1 cellular context compared by ENCODE assay signal in genomic region chr6:63598251-63599036, GRCh38.
TF ChIP-seq lines count a peak whose summit lies in the region.

No MANE protein-coding gene starts in this region.

TF ChIP-seq in HepG2, 621 proteins besides CTCF, POLR2A, EP300 and RAD21 (continued from another document and continues in another):
- TF ChIP-seq HNF1A (IDR thresholded peaks at IDR 0.05; ENCODE audit: low read depth) (no peak), HNF1A (CRISPR knock-in tag; IDR thresholded peaks at IDR 0.05; ENCODE audit: borderline replicate concordance) (no peak), SAP130 (CRISPR knock-in tag; IDR thresholded peaks at IDR 0.05; ENCODE audit: low read depth) (peak; percentile 79), CHCHD3 (CRISPR knock-in tag; IDR thresholded peaks at IDR 0.05) (no peak), ZFYVE20 (CRISPR knock-in tag; IDR thresholded peaks at IDR 0.05; ENCODE audit: borderline replicate concordance, low read depth) (no peak), GFI1 (CRISPR knock-in tag; IDR thresholded peaks at IDR 0.05; ENCODE audit: borderline replicate concordance) (no peak; the same call in 1 of the 2 replicates), POLR2AphosphoS2 (IDR thresholded peaks at IDR 0.05; ENCODE audit: low read depth, low read length) (no peak), ZNF790 (CRISPR knock-in tag; IDR thresholded peaks at IDR 0.05; ENCODE audit: borderline replicate concordance) (0 out of 2 replicates have a peak, but pooled peaks have one; percentile 52), KLF11 (CRISPR knock-in tag; IDR thresholded peaks at IDR 0.05) (no peak), E2F1 (CRISPR knock-in tag; IDR thresholded peaks at IDR 0.05) (no peak), PAX8 (CRISPR knock-in tag; IDR thresholded peaks at IDR 0.05; ENCODE audit: borderline replicate concordance) (no peak), MAF1 (CRISPR knock-in tag; IDR thresholded peaks at IDR 0.05; ENCODE audit: borderline replicate concordance) (no peak), ZBTB25 (CRISPR knock-in tag; IDR thresholded peaks at IDR 0.05) (peak; percentile 59; the same call in 1 of the 2 replicates), REPIN1 (CRISPR knock-in tag; IDR thresholded peaks at IDR 0.05; ENCODE audit: borderline replicate concordance, low read depth) (peak; percentile 90), GABPA (IDR thresholded peaks at IDR 0.05; ENCODE audit: low read depth, low read length) (no peak), GABPA (CRISPR knock-in tag; IDR thresholded peaks at IDR 0.05; ENCODE audit: low read depth) (peak; percentile 56), PREB (CRISPR knock-in tag; IDR thresholded peaks at IDR 0.05) (no peak), ZNF687 (CRISPR knock-in tag; IDR thresholded peaks at IDR 0.05) (peak; percentile 34; the same call in 1 of the 2 replicates), POLR2AphosphoS5 (IDR thresholded peaks at IDR 0.05; ENCODE audit: low read depth, low read length) (no peak; the same call in 1 of the 2 replicates), ZBTB1 (CRISPR knock-in tag; IDR thresholded peaks at IDR 0.05; ENCODE audit: borderline replicate concordance) (no peak), ATAD3A (CRISPR knock-in tag; IDR thresholded peaks at IDR 0.05) (no peak), SNRNP70 (IDR thresholded peaks at IDR 0.05; ENCODE audit: low read depth, low read length) (no peak), HNF1B (CRISPR knock-in tag; IDR thresholded peaks at IDR 0.05) (peak; percentile 74), ZNF281 (CRISPR knock-in tag; IDR thresholded peaks at IDR 0.05; ENCODE audit: borderline replicate concordance) (no peak), ZNF580 (CRISPR knock-in tag; IDR thresholded peaks at IDR 0.05; ENCODE audit: borderline replicate concordance, low read depth) (peak; percentile 85; the same call in 1 of the 2 replicates), ZSCAN20 (CRISPR knock-in tag; IDR thresholded peaks at IDR 0.05; ENCODE audit: borderline replicate concordance) (peak; percentile 54; the same call in 1 of the 2 replicates), ZNF782 (CRISPR knock-in tag; IDR thresholded peaks at IDR 0.05; ENCODE audit: borderline replicate concordance) (no peak), GTF2F1 (IDR thresholded peaks at IDR 0.05; ENCODE audit: low read length) (no peak), ZNF501 (CRISPR knock-in tag; IDR thresholded peaks at IDR 0.05) (peak; percentile 87), MXI1 (IDR thresholded peaks at IDR 0.05; ENCODE audit: borderline replicate concordance, low read depth, low read length) (no peak; the same call in 2 of the 3 replicates), ZNF644 (CRISPR knock-in tag; IDR thresholded peaks at IDR 0.05; ENCODE audit: low read depth) (peak; percentile 75; the same call in 1 of the 2 replicates), NKX3-1 (CRISPR knock-in tag; IDR thresholded peaks at IDR 0.05) (no peak), NR1H2 (CRISPR knock-in tag; IDR thresholded peaks at IDR 0.05; ENCODE audit: borderline replicate concordance, low read depth) (no peak), ZNF776 (CRISPR knock-in tag; IDR thresholded peaks at IDR 0.05) (no peak), ZFP91 (CRISPR knock-in tag; IDR thresholded peaks at IDR 0.05; ENCODE audit: borderline replicate concordance) (peak; percentile 48; the same call in 1 of the 2 replicates), NAIF1 (CRISPR knock-in tag; IDR thresholded peaks at IDR 0.05; ENCODE audit: borderline replicate concordance) (peak; percentile 66; the same call in 1 of the 2 replicates), MED13 (CRISPR knock-in tag; IDR thresholded peaks at IDR 0.05) (no peak), CAMTA2 (CRISPR knock-in tag; IDR thresholded peaks at IDR 0.05; ENCODE audit: borderline replicate concordance) (no peak), ZNF891 (CRISPR knock-in tag; IDR thresholded peaks at IDR 0.05) (no peak), PITX1 (CRISPR knock-in tag; IDR thresholded peaks at IDR 0.05) (peak; percentile 59; the same call in 1 of the 2 replicates), HNRNPH1 (optimal IDR thresholded peaks at IDR 0.05; ENCODE audit: low read depth, low read length) (no peak), ATF7 (IDR thresholded peaks at IDR 0.05) (no peak), ATF7 (CRISPR knock-in tag; IDR thresholded peaks at IDR 0.05) (no peak)
